Comparison of ENCODE assay signal across 8 cellular contexts in genomic region chr15:41894791-41895463, GRCh38. TPM values are rescaled to one million over a fixed set of nuclear protein-coding genes. Genes with fewer than 3 reads are reported as not detected.
DNase-seq lines count a peak whose midpoint lies in the region; ATAC-seq and TF ChIP-seq lines count a peak whose summit lies in the region.

No MANE protein-coding gene starts in this region.

- H3K4me1 ChIP-seq in breast epithelium (peaks cover 5 to 19% of the 10 kb centered on the region in 2 donors), liver (ENCODE audit: control insufficient read depth in 4 of 4, insufficient read depth in 4 of 4, low read length in 3 of 4) (peaks cover 7 to 21% (median 13%) of the 10 kb centered on the region in 4 donors)

- H3K27ac ChIP-seq in breast epithelium, result peak overlapping the region; percentile 65 to 78
- peak overlapping the region in 1 of 2 donors; percentile 22 for H3K27ac ChIP-seq in liver (ENCODE audit: low read depth in 1 of 2, low read length in 2 of 2)

- no peak overlapping the region for H3K4me3 Mint-ChIP-seq in WTC11

- WGBS in liver, result 56% methylated on average over 24 of the region's 24 CpGs

- CTCF ChIA-PET in WTC11 (lab: Charles Lee), result interaction anchor here (0.6 to 2.0 kb wide), 4 partner anchors 10 to 123 kb away, joined by 3 to 11 read pairs (median 7); partner anchors contain the start of gene MAPKBP1

- H3K9me3 ChIP-seq in MG63 (no peaks in the 10 kb centered on the region), breast epithelium (no peaks in the 10 kb centered on the region), liver (ENCODE audit: control insufficient read depth in 4 of 4, low read length in 3 of 4) (no peaks in the 10 kb centered on the region)

- no peaks in the 10 kb centered on the region for H3K4me1 Mint-ChIP-seq in WTC11

- peaks cover 16% of the 10 kb centered on the region for H3K36me3 ChIP-seq in MG63
- H3K36me3 ChIP-seq in breast epithelium, result no peaks in the 10 kb centered on the region
- H3K36me3 ChIP-seq in liver (ENCODE audit: control insufficient read depth in 4 of 4, insufficient read depth in 3 of 4, low read depth in 1 of 4, low read length in 3 of 4), result peaks cover 0 to 9% (median 3%) of the 10 kb centered on the region in 4 donors

- no peak overlapping the region for H3K9ac ChIP-seq in liver (ENCODE audit: low read depth in 1 of 2, low read length in 2 of 2)

- peaks cover 10% of the 10 kb centered on the region for H3K36me3 Mint-ChIP-seq in WTC11

- 0 out of 2 replicates have a peak, but pooled peaks cover 4% of the 10 kb centered on the region for H3K9me3 Mint-ChIP-seq in WTC11

- H3K27me3 ChIP-seq in MG63 (no peaks in the 10 kb centered on the region), breast epithelium (no peaks in the 10 kb centered on the region), liver (ENCODE audit: control insufficient read depth in 4 of 4, insufficient read depth in 4 of 4, low read length in 3 of 4) (no peaks in the 10 kb centered on the region)

- H3K27ac Mint-ChIP-seq in WTC11, result peak overlapping the region; percentile 22; the same call in 1 of the 2 replicates

- peak in 1 of 2 donors; percentile 21 for TF ChIP-seq RAD21 in liver (IDR thresholded peaks at IDR 0.05)

- H3K27me3 Mint-ChIP-seq in WTC11 (ENCODE audit: low read depth), result no peaks in the 10 kb centered on the region

- DNase-seq in ELF-1 (ENCODE audit: low read depth, low spot score), result peak; percentile 48
- DNase-seq in MG63, result peak; percentile 64
- DNase-seq in WTC11 (ENCODE audit: low spot score), result no peak
- DNase-seq in breast epithelium (ENCODE audit: low spot score in 2 of 2), result peak; percentile 66 to 71
- peak; percentile 66 for DNase-seq in stimulated activated CD8-positive, alpha-beta memory T cell treated with anti-CD3 and anti-CD28 coated beads, Interleukin-15, amount 100 ng/mL, for 1 hour (ENCODE audit: low read depth)

- ATAC-seq in GM21737 (IDR thresholded peaks at IDR 0.05; ENCODE audit: unreplicated experiment) (peak; percentile 81), WTC11 (peak; percentile 65), HG02970 (IDR thresholded peaks at IDR 0.05; ENCODE audit: low FRiP score, unreplicated experiment) (no peak)

- POLR2A ChIA-PET in WTC11 (lab: Charles Lee), result interaction anchor here (0.6 kb wide), 1 partner anchor 28 kb away, joined by 3 read pairs; no protein-coding TSS in a partner anchor

- TF ChIP-seq CTCF in WTC11 (IDR thresholded peaks at IDR 0.05) (no peak), breast epithelium (IDR thresholded peaks at IDR 0.05) (no peak), liver (IDR thresholded peaks at IDR 0.05; ENCODE audit: low read depth, low read length, missing input control) (no peak)

- H3K4me3 ChIP-seq in MG63 (no peak overlapping the region), breast epithelium (peak overlapping the region; percentile 4 to 46 (median 37)), liver (ENCODE audit: low read depth in 1 of 3, low read length in 3 of 3) (no peak overlapping the region)

- intact Hi-C loops in breast epithelium (cut with DNase I; ENCODE audit: low total_unique reads), result loop anchor here (10.0 kb wide), 1 partner anchor 320 kb away; no protein-coding TSS in a partner anchor

- TF ChIP-seq POLR2A in breast epithelium (IDR thresholded peaks at IDR 0.05), result no peak

TF ChIP-seq in WTC11, 78 proteins besides CTCF, POLR2A, EP300 and RAD21 (continues in another document):
- no peak for TF ChIP-seq ZNF317 (CRISPR knock-in tag; IDR thresholded peaks at IDR 0.05; ENCODE audit: borderline replicate concordance, low read depth)
- TF ChIP-seq E2F1 (CRISPR knock-in tag; IDR thresholded peaks at IDR 0.05), result no peak
- TF ChIP-seq RORB (CRISPR knock-in tag; IDR thresholded peaks at IDR 0.05), result no peak
- no peak for TF ChIP-seq HMGA2 (CRISPR knock-in tag; IDR thresholded peaks at IDR 0.05)
- no peak for TF ChIP-seq ATF3 (CRISPR knock-in tag; conservative IDR thresholded peaks at IDR 0.05)
- TF ChIP-seq EMX1 (CRISPR knock-in tag; IDR thresholded peaks at IDR 0.05), result no peak
- TF ChIP-seq CDX4 (CRISPR knock-in tag; IDR thresholded peaks at IDR 0.05; ENCODE audit: borderline replicate concordance), result no peak
- TF ChIP-seq NR2C2 (CRISPR knock-in tag; IDR thresholded peaks at IDR 0.05), result no peak
- no peak for TF ChIP-seq SOX15 (CRISPR knock-in tag; IDR thresholded peaks at IDR 0.05)

TF ChIP-seq in liver, 16 proteins besides CTCF, POLR2A, EP300 and RAD21:
- TF ChIP-seq RXRA (IDR thresholded peaks at IDR 0.05), result no peak
- no peak for TF ChIP-seq GABPA (IDR thresholded peaks at IDR 0.05 in 1 of 2, conservative IDR thresholded peaks at IDR 0.05 in 1 of 2)
- no peak for TF ChIP-seq FOXA2 (IDR thresholded peaks at IDR 0.05)
- TF ChIP-seq JUND (IDR thresholded peaks at IDR 0.05), result peak; percentile 23 to 44
- TF ChIP-seq SP1 (IDR thresholded peaks at IDR 0.05), result no peak
- TF ChIP-seq ZBTB33 (IDR thresholded peaks at IDR 0.05), result no peak
- TF ChIP-seq TAF1 (conservative IDR thresholded peaks at IDR 0.05), result no peak

RNA-seq across cellular contexts. Expression of gene SPTBN5, which starts 1.1 kb away (rescaled TPM):
- total RNA-seq in MG63 (2014; rRNA removed; shearing (Covaris generic); ENCODE audit: low replicate concordance), result 2.4 and 3.4 TPM in 2 replicates
- total RNA-seq in WTC11 (2021) (1.2 to 2.3 TPM (median 2.0 TPM) in 3 replicates), breast epithelium (1 to 10 TPM in 2 of 3 donors, under 1 TPM in 1; 0.16 to 2.3 (median 2.0) TPM), liver (1 to 10 TPM in 1 of 2 donors, under 1 TPM in 1; 0.14 to 1.7 TPM)
- under 1 TPM; 0.12 to 0.19 TPM for polyA plus RNA-seq in liver

RNA-seq across cellular contexts. Expression of gene PLA2G4B, which starts 56.3 kb away (rescaled TPM):
- total RNA-seq in MG63 (2014; rRNA removed; shearing (Covaris generic); ENCODE audit: low replicate concordance), result 0.20 TPM in 1 of 2 replicates, not detected in the other
- total RNA-seq in WTC11 (2021), result 5.5 to 11.0 TPM (median 7.9 TPM) in 3 replicates
- total RNA-seq in breast epithelium, result 10 to 100 TPM in 2 of 3 donors, 1 to 10 TPM in 1; 3.2 to 11.0 (median 10.2) TPM
- total RNA-seq in liver, result 1 to 10 TPM in 1 of 2 donors, under 1 TPM in 1; 0.33 to 3.2 TPM
- polyA plus RNA-seq in liver, result 1 to 10 TPM; 1.4 to 3.6 TPM

Comparison
In these comparisons a context has a peak if more than half of its experiments do, and no peak if none do; other contexts are left out.
1. H3K4me3 ChIP-seq: peak in breast epithelium (3 of 3); none in MG63 (single experiment) and liver (0 of 3).